19 cellular contexts compared by ENCODE assay signal in the genomic region with DNA sequence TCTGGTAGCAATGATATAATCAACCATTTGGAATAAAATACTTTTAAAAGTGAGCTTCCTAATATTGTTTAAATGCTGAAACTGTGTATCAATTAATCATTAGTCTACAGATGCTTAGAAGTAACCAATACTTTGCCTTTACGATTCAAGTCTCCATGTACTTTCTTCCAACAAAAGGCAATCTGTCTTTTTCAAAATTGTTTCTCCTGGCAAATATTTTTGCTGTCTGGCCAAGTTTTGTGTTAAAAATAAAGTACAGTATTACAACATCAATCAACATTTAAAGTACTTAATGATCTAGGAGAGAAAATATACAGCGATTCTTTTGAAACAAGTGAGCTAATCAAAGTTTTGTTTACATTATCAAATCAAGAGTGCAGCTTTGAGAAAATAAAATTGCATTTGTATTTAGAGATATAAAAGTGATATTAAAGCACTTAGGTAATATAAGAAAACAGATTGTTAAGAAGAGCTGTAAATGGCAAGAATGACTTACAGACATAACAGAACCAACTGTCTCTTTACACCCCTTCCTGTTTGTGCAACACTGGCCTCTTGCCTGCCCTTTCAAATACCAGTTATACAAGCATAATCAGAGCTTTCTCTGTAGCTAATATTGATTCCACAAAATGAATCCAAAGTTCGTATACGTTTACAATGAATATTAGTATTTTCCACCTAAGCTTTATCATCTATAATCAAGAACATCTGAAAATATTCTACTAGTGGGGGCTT. TPM values are rescaled to one million over a fixed set of nuclear protein-coding genes. Genes with fewer than 3 reads are reported as not detected.
A peak's percentile ranks its signal among the peaks of the same experiment; 100 is the strongest.
DNase-seq lines count a peak whose midpoint lies in the region; ATAC-seq, FAIRE-seq and TF ChIP-seq lines count a peak whose summit lies in the region.
"Had no signal": no experiment of that assay in that cellular context is flagged by ENCODE, and none has a peak within 500 bp of the region (broad histone marks: within the 10 kb centered on the region; RNA-seq: fewer than 3 reads in every experiment).

No MANE protein-coding gene starts in this region.

- TF ChIP-seq RAD21 in liver (IDR thresholded peaks at IDR 0.05) (no peak), HepG2 (CRISPR knock-in tag; IDR thresholded peaks at IDR 0.05) (no peak)

- TF ChIP-seq EP300 in HepG2 (IDR thresholded peaks at IDR 0.05; ENCODE audit: low read depth in 2 of 2, low read length in 2 of 2): no peak
- TF ChIP-seq EP300 in HepG2 (CRISPR knock-in tag; IDR thresholded peaks at IDR 0.05; ENCODE audit: borderline replicate concordance): no peak

- peaks cover 0 to 14% (median 10%) of the 10 kb centered on the region in 4 donors for H3K4me1 Mint-ChIP-seq in CD4-positive, alpha-beta memory T cell

- H3K4me1 ChIP-seq in liver (ENCODE audit: control insufficient read depth in 4 of 4, insufficient read depth in 4 of 4, low read length in 3 of 4) (peaks cover 0 to 13% (median 1%) of the 10 kb centered on the region in 4 donors), HepG2 (ENCODE audit: insufficient read depth, low read length) (no peaks in the 10 kb centered on the region), left lung (peaks cover 7 to 27% of the 10 kb centered on the region in 2 donors)
- H3K4me1 ChIP-seq in CD4-positive, alpha-beta memory T cell (ENCODE audit: insufficient read depth, low read length): no peaks in the 10 kb centered on the region
- H3K4me1 ChIP-seq: SJSA1 had no signal

- no peak overlapping the region for H3K4me2 ChIP-seq in HepG2 (ENCODE audit: low read depth, low read length)

- H3K9me3 Mint-ChIP-seq in CD4-positive, alpha-beta memory T cell: no peaks in the 10 kb centered on the region

- H3K4me3 Mint-ChIP-seq in CD4-positive, alpha-beta memory T cell: no peak overlapping the region
- H3K4me3 Mint-ChIP-seq: activated T-helper 1 cell treated with anti-CD3 and anti-CD28 coated beads, Interleukin-12 subunit alpha, Interleukin-12 subunit beta, Interleukin-2, Interleukin-4 antibody, amounts not matched to agents 30 ng/mL and 10 ng/mL and 1 ng/mL, durations not matched to agents 14 hours and 24 hours and 36 hours had no signal

- no peaks in the 10 kb centered on the region for H3K79me2 ChIP-seq in HepG2 (ENCODE audit: insufficient read depth, low read length)

- H3K27me3 ChIP-seq in liver (ENCODE audit: control insufficient read depth in 4 of 4, insufficient read depth in 4 of 4, low read length in 3 of 4) (no peaks in the 10 kb centered on the region), HepG2 (ENCODE audit: control insufficient read depth in 1 of 2, insufficient read depth in 2 of 2, low read length in 2 of 2) (no peaks in the 10 kb centered on the region), left lung (no peaks in the 10 kb centered on the region)
- H3K27me3 ChIP-seq in CD4-positive, alpha-beta memory T cell (ENCODE audit: insufficient read depth, low read length): no peaks in the 10 kb centered on the region
- H3K27me3 ChIP-seq: dorsolateral prefrontal cortex, SJSA1 had no signal

- no peak for ATAC-seq in HepG2
- peak; percentile 71 for ATAC-seq in left lung
- ATAC-seq in GM21381 (IDR thresholded peaks at IDR 0.05; ENCODE audit: unreplicated experiment): no peak

- no peak for FAIRE-seq in HepG2 (lab: Jason Lieb, UNC)
- FAIRE-seq: A204.1 had no signal

- no peak for TF ChIP-seq POLR2A in HepG2 (IDR thresholded peaks at IDR 0.05; ENCODE audit: insufficient read depth in 1 of 2, low read depth in 2 of 2, low read length in 2 of 2)

- H3K9me3 ChIP-seq in liver (ENCODE audit: control insufficient read depth in 4 of 4, low read length in 3 of 4) (no peaks in the 10 kb centered on the region), HepG2 (ENCODE audit: low read length) (no peaks in the 10 kb centered on the region), left lung (no peaks in the 10 kb centered on the region)
- H3K9me3 ChIP-seq in CD4-positive, alpha-beta memory T cell (ENCODE audit: control insufficient read depth in 1 of 2, low read length in 2 of 2): no peaks in the 10 kb centered on the region
- H3K9me3 ChIP-seq: SJSA1 had no signal

- no peaks in the 10 kb centered on the region for H3K27me3 Mint-ChIP-seq in CD4-positive, alpha-beta memory T cell

- CTCF ChIA-PET in HepG2 (lab: Yijun Ruan, JAX; ENCODE audit: low intra/inter-chr PET ratio, low total read pairs): no interaction called here
- CTCF ChIA-PET in CD4-positive, alpha-beta memory T cell (lab: Charles Lee; ENCODE audit: partially characterized antibody): interaction anchor here (4.3 kb wide), 1 partner anchor 11 kb away, joined by 25 read pairs; no protein-coding TSS in a partner anchor

- intact Hi-C loops in HepG2 (cut with micrococcal nuclease; ENCODE audit: unreplicated experiment): no loop called here
- intact Hi-C loops in left lung (cut with DNase I): no loop called here
- intact Hi-C loops in CD4-positive, alpha-beta memory T cell (cut with micrococcal nuclease): no loop called here

- no peak overlapping the region for H2AFZ ChIP-seq in HepG2 (ENCODE audit: low read length)

- H3K9ac ChIP-seq in liver (ENCODE audit: low read depth in 1 of 2, low read length in 2 of 2): no peak overlapping the region
- no peak overlapping the region for H3K9ac ChIP-seq in HepG2 (ENCODE audit: insufficient read depth, low read depth, low read length)

- no peak for DNase-seq in HepG2 (ENCODE audit: low spot score)
- DNase-seq in cardiac fibroblast (ENCODE audit: low read depth in 2 of 2): peak; percentile 58 to 71
- no peak for DNase-seq in left lung
- no peak for DNase-seq in stimulated activated naive CD4-positive, alpha-beta T cell (lab: John Stamatoyannopoulos, UW)
- DNase-seq in CD4-positive, alpha-beta memory T cell: no peak
- no peak for DNase-seq in NCI-H1092 treated with DMSO at 0.1 percent for 48 hours (lab: John Stamatoyannopoulos, UW)
- DNase-seq: activated CD4-positive, alpha-beta T cell treated with anti-CD3 and anti-CD28 coated beads, Interleukin-2, amount 50 U/mL, for 48 hours; amniotic stem cell; dorsolateral prefrontal cortex; NCI-H1048; NCI-H2171; NK-92 treated with Interleukin-12 subunit alpha and Interleukin-12 subunit beta, amount 100 ng/mL, for 24 hours; stimulated activated CD4-positive, alpha-beta T cell treated with anti-CD3 and anti-CD28 coated beads, Interleukin-1b, Interleukin-23, amount 100 ng/mL, for 48 hours; trophoblast cell had no signal

- peaks cover 2 to 16% (median 12%) of the 10 kb centered on the region in 4 donors for H3K36me3 ChIP-seq in liver (ENCODE audit: control insufficient read depth in 4 of 4, insufficient read depth in 3 of 4, low read depth in 1 of 4, low read length in 3 of 4)
- H3K36me3 ChIP-seq in HepG2 (replicated peaks in 1 of 2; ENCODE audit: control insufficient read depth in 1 of 2, insufficient read depth in 2 of 2, low read length in 2 of 2): peaks cover 8 to 40% of the 10 kb centered on the region in 2 experiments
- peaks cover 0 to 43% of the 10 kb centered on the region in 2 donors for H3K36me3 ChIP-seq in left lung
- H3K36me3 ChIP-seq in CD4-positive, alpha-beta memory T cell (ENCODE audit: insufficient read depth, low read length): peaks cover 51% of the 10 kb centered on the region

- BruUV-seq in HepG2 (replicated peaks; lab: Mats Ljungman, UMichigan): no TSS peak

- 25% methylated on average over 4 of the region's 4 CpGs for WGBS in liver
- 92% methylated on average over 4 of the region's 4 CpGs for WGBS in HepG2 (ENCODE audit: low lambda C conversion rate)

- H3K4me3 ChIP-seq in liver (ENCODE audit: low read depth in 1 of 3, low read length in 3 of 3) (no peak overlapping the region), HepG2 (replicated peaks in 1 of 3; ENCODE audit: insufficient read depth in 1 of 3, low read depth in 2 of 3, low read length in 3 of 3) (no peak overlapping the region), cardiac fibroblast (replicated peaks in 1 of 2; ENCODE audit: low read depth in 2 of 2, low read length in 2 of 2) (no peak overlapping the region), left lung (no peak overlapping the region)
- H3K4me3 ChIP-seq in CD4-positive, alpha-beta memory T cell (ENCODE audit: low read length in 2 of 2): no peak overlapping the region
- H3K4me3 ChIP-seq: dorsolateral prefrontal cortex, SJSA1 had no signal

- POLR2A ChIA-PET in HepG2 (lab: Yijun Ruan, JAX): no interaction called here
- POLR2A ChIA-PET in CD4-positive, alpha-beta memory T cell (lab: Charles Lee; ENCODE audit: partially characterized antibody): no interaction called here

- H3K27ac Mint-ChIP-seq in CD4-positive, alpha-beta memory T cell: no peak overlapping the region
- H3K27ac Mint-ChIP-seq: activated T-helper 1 cell treated with anti-CD3 and anti-CD28 coated beads, Interleukin-12 subunit alpha, Interleukin-12 subunit beta, Interleukin-2, Interleukin-4 antibody, amounts not matched to agents 30 ng/mL and 10 ng/mL and 1 ng/mL, durations not matched to agents 14 hours and 24 hours and 36 hours had no signal

- H3K27ac ChIP-seq in liver (ENCODE audit: low read depth in 1 of 2, low read length in 2 of 2) (no peak overlapping the region), HepG2 (ENCODE audit: extremely low read length, insufficient read depth, low read length) (no peak overlapping the region), left lung (peak overlapping the region; percentile 5 to 47)
- no peak overlapping the region for H3K27ac ChIP-seq in CD4-positive, alpha-beta memory T cell (ENCODE audit: low read depth, low read length)
- H3K27ac ChIP-seq: dorsolateral prefrontal cortex, SJSA1 had no signal

- H3K36me3 Mint-ChIP-seq in CD4-positive, alpha-beta memory T cell: peaks cover 62 to 64% of the 10 kb centered on the region in 2 donors

- H4K20me1 ChIP-seq in HepG2 (ENCODE audit: insufficient read depth, low read length): no peaks in the 10 kb centered on the region

- in situ Hi-C loops in HepG2 (cut with HindIII; ENCODE audit: extremely low pct_ligation_motif_present, low pct_unique_long_range_greater_than_20kb): no loop called here

- no peak for TF ChIP-seq CTCF in liver (IDR thresholded peaks at IDR 0.05; ENCODE audit: low read depth, low read length, missing input control)
- TF ChIP-seq CTCF in HepG2 (CRISPR knock-in tag; IDR thresholded peaks at IDR 0.05): no peak
- TF ChIP-seq CTCF in cardiac fibroblast (IDR thresholded peaks at IDR 0.05; ENCODE audit: low read depth, low read length): no peak
- no peak for TF ChIP-seq CTCF in left lung (IDR thresholded peaks at IDR 0.05)

RNA-seq across cellular contexts. Expression of gene FBLN5, which starts 38.2 kb away (rescaled TPM):
- 10 to 100 TPM in 1 of 2 donors, 1 to 10 TPM in 1; 3.9 to 18.7 TPM for total RNA-seq in liver
- polyA plus RNA-seq in liver: 10 to 100 TPM; 10.9 to 21.8 TPM
- 0.60 and 0.77 TPM in 2 replicates for total RNA-seq in HepG2 (2016; rRNA removed; fragmentation: Illumina TruSeq; extraction: Trizol)
- 0.09 and 0.30 TPM in 2 replicates for total RNA-seq in HepG2 (2016; cell fraction: cytosol; rRNA removed; fragmentation: Illumina TruSeq; extraction: Trizol; ENCODE audit: low read depth)
- 0.43 and 0.54 TPM in 2 replicates for total RNA-seq in HepG2 (2016; cell fraction: insoluble cytoplasmic fraction; rRNA removed; fragmentation: Illumina TruSeq; extraction: Trizol)
- total RNA-seq in HepG2 (2016; cell fraction: membrane; rRNA removed; fragmentation: Illumina TruSeq; extraction: Trizol): 0.45 and 0.68 TPM in 2 replicates
- 0.66 and 0.96 TPM in 2 replicates for total RNA-seq in HepG2 (2016; cell fraction: nucleus; rRNA removed; fragmentation: Illumina TruSeq; extraction: Trizol)
- polyA plus RNA-seq in HepG2 (2011; rRNA removed): 0.38 and 0.71 TPM in 2 replicates
- 0.15 and 0.74 TPM in 2 replicates for polyA plus RNA-seq in HepG2 (2011; cell fraction: cytosol; rRNA removed)
- polyA plus RNA-seq in HepG2 (2011; cell fraction: nucleus; rRNA removed): 0.23 and 0.81 TPM in 2 replicates
- polyA plus RNA-seq in HepG2 (2012): 30.3 and 36.9 TPM in 2 replicates
- polyA plus RNA-seq in HepG2 (2016; cell fraction: cytosol; fragmentation: Illumina TruSeq; extraction: Trizol; ENCODE audit: low read depth): 0.29 and 0.35 TPM in 2 replicates
- polyA plus RNA-seq in HepG2 (2016; cell fraction: insoluble cytoplasmic fraction; fragmentation: Illumina TruSeq; extraction: Trizol; ENCODE audit: low read depth): 0.86 and 1.8 TPM in 2 replicates
- polyA plus RNA-seq in HepG2 (2016; cell fraction: membrane; fragmentation: Illumina TruSeq; extraction: Trizol; ENCODE audit: low read depth): 0.79 and 1.0 TPM in 2 replicates
- 1.5 and 2.6 TPM in 2 replicates for polyA plus RNA-seq in HepG2 (2016; cell fraction: nucleus; fragmentation: Illumina TruSeq; extraction: Trizol; ENCODE audit: insufficient read depth, low read depth)
- 0.46 and 2.9 TPM in 2 replicates for polyA minus RNA-seq in HepG2 (2011; rRNA and poly(A)+ RNA removed; ENCODE audit: low replicate concordance)
- polyA minus RNA-seq in HepG2 (2011; cell fraction: cytosol; rRNA and poly(A)+ RNA removed): 0.44 and 0.89 TPM in 2 replicates
- polyA minus RNA-seq in HepG2 (2011; cell fraction: nucleus; rRNA and poly(A)+ RNA removed): 0.75 and 0.77 TPM in 2 replicates
- 100 to 1,000 TPM in 1 of 2 donors, 10 to 100 TPM in 1; 84.5 to 125 TPM for total RNA-seq in left lung
- total RNA-seq in CD4-positive, alpha-beta memory T cell: 1 to 10 TPM; 7.9 to 8.0 TPM
- polyA plus RNA-seq in CD4-positive, alpha-beta memory T cell: 10 to 100 TPM; 23.7 TPM

RNA-seq across cellular contexts. Expression of gene TRIP11, which starts 54.2 kb away (rescaled TPM):
- total RNA-seq in liver: 10 to 100 TPM; 16.5 to 28.4 TPM
- 10 to 100 TPM in 1 of 2 donors, 1 to 10 TPM in 1; 4.3 to 16.7 TPM for polyA plus RNA-seq in liver
- 32.8 and 51.4 TPM in 2 replicates for total RNA-seq in HepG2 (2016; rRNA removed; fragmentation: Illumina TruSeq; extraction: Trizol)
- 4.5 and 7.6 TPM in 2 replicates for total RNA-seq in HepG2 (2016; cell fraction: cytosol; rRNA removed; fragmentation: Illumina TruSeq; extraction: Trizol; ENCODE audit: low read depth)
- total RNA-seq in HepG2 (2016; cell fraction: insoluble cytoplasmic fraction; rRNA removed; fragmentation: Illumina TruSeq; extraction: Trizol): 30.2 and 44.1 TPM in 2 replicates
- total RNA-seq in HepG2 (2016; cell fraction: membrane; rRNA removed; fragmentation: Illumina TruSeq; extraction: Trizol): 8.8 and 11.2 TPM in 2 replicates
- total RNA-seq in HepG2 (2016; cell fraction: nucleus; rRNA removed; fragmentation: Illumina TruSeq; extraction: Trizol): 50.4 and 51.2 TPM in 2 replicates
- polyA plus RNA-seq in HepG2 (2011; rRNA removed): 10.5 and 10.9 TPM in 2 replicates
- 4.2 and 5.2 TPM in 2 replicates for polyA plus RNA-seq in HepG2 (2011; cell fraction: cytosol; rRNA removed)
- polyA plus RNA-seq in HepG2 (2011; cell fraction: nucleus; rRNA removed): 6.4 and 6.6 TPM in 2 replicates
- polyA plus RNA-seq in HepG2 (2012): 8.6 and 12.1 TPM in 2 replicates
- 2.6 and 3.0 TPM in 2 replicates for polyA plus RNA-seq in HepG2 (2016; cell fraction: cytosol; fragmentation: Illumina TruSeq; extraction: Trizol; ENCODE audit: low read depth)
- 11.0 and 13.4 TPM in 2 replicates for polyA plus RNA-seq in HepG2 (2016; cell fraction: insoluble cytoplasmic fraction; fragmentation: Illumina TruSeq; extraction: Trizol; ENCODE audit: low read depth)
- 2.5 and 2.9 TPM in 2 replicates for polyA plus RNA-seq in HepG2 (2016; cell fraction: membrane; fragmentation: Illumina TruSeq; extraction: Trizol; ENCODE audit: low read depth)
- 17.1 and 18.5 TPM in 2 replicates for polyA plus RNA-seq in HepG2 (2016; cell fraction: nucleus; fragmentation: Illumina TruSeq; extraction: Trizol; ENCODE audit: insufficient read depth, low read depth)
- 41.3 and 64.9 TPM in 2 replicates for polyA minus RNA-seq in HepG2 (2011; rRNA and poly(A)+ RNA removed; ENCODE audit: low replicate concordance)
- 26.4 and 27.7 TPM in 2 replicates for polyA minus RNA-seq in HepG2 (2011; cell fraction: cytosol; rRNA and poly(A)+ RNA removed)
- 37.2 and 66.0 TPM in 2 replicates for polyA minus RNA-seq in HepG2 (2011; cell fraction: nucleus; rRNA and poly(A)+ RNA removed)
- total RNA-seq in left lung: 10 to 100 TPM; 50.5 to 64.3 TPM
- 10 to 100 TPM; 68.0 to 68.7 TPM for total RNA-seq in CD4-positive, alpha-beta memory T cell
- 10 to 100 TPM; 24.6 to 77.2 TPM for polyA plus RNA-seq in CD4-positive, alpha-beta memory T cell

Comparison
In these comparisons a context has a peak if more than half of its experiments do, and no peak if none do; other contexts are left out.
1. H3K27ac ChIP-seq: peak in left lung (2 of 2); none in liver (0 of 2), HepG2 (single experiment) and CD4-positive, alpha-beta memory T cell (single experiment).
2. DNase-seq: peak in cardiac fibroblast (2 of 2); none in HepG2 (single experiment), left lung (0 of 2), stimulated activated naive CD4-positive, alpha-beta T cell (0 of 6), CD4-positive, alpha-beta memory T cell (0 of 5) and NCI-H1092 treated with DMSO at 0.1 percent for 48 hours (single experiment).
3. RNA of gene FBLN5, which starts 38.2 kb away (total RNA-seq): 84.5 to 125 TPM in left lung; 3.9 to 18.7 TPM in liver, 7.9 to 8.0 TPM in CD4-positive, alpha-beta memory T cell and 0.09 to 0.96 TPM in HepG2; every median in the first group is over 4 times any median in the second.